Comparison of ENCODE assay signal across 7 cellular contexts in genomic region chr1:54800041-54800898, GRCh38. TPM values are rescaled to one million over a fixed set of nuclear protein-coding genes. Genes with fewer than 3 reads are reported as not detected.
DNase-seq lines count a peak whose midpoint lies in the region; ATAC-seq, FAIRE-seq and TF ChIP-seq lines count a peak whose summit lies in the region.

No MANE protein-coding gene starts in this region.

- H3K27ac Mint-ChIP-seq in activated T-helper 1 cell treated with anti-CD3 and anti-CD28 coated beads, Interleukin-12 subunit alpha, Interleukin-12 subunit beta, Interleukin-2, Interleukin-4 antibody, amounts not matched to agents 30 ng/mL and 10 ng/mL and 1 ng/mL, durations not matched to agents 14 hours and 24 hours and 36 hours = peak overlapping the region; percentile 80

- intact Hi-C loops in activated T-helper 1 cell treated with anti-CD3 and anti-CD28 coated beads, Interleukin-12 subunit alpha, Interleukin-12 subunit beta, Interleukin-2, Interleukin-4 antibody, amounts not matched to agents 30 ng/mL and 10 ng/mL and 1 ng/mL, durations not matched to agents 14 hours and 24 hours and 36 hours (cut with micrococcal nuclease) = loop anchor here (5.0 to 10.0 kb wide), 2 partner anchors 513 to 595 kb away; partner anchors contain the start of genes CYB5RL and MRPL37
- intact Hi-C loops in kidney (cut with DNase I) = no loop called here

- peaks cover 63% of the 10 kb centered on the region for H3K4me1 Mint-ChIP-seq in activated T-helper 1 cell treated with anti-CD3 and anti-CD28 coated beads, Interleukin-12 subunit alpha, Interleukin-12 subunit beta, Interleukin-2, Interleukin-4 antibody, amounts not matched to agents 30 ng/mL and 10 ng/mL and 1 ng/mL, durations not matched to agents 14 hours and 24 hours and 36 hours (ENCODE audit: low read depth)

- H3K4me3 Mint-ChIP-seq in activated T-helper 1 cell treated with anti-CD3 and anti-CD28 coated beads, Interleukin-12 subunit alpha, Interleukin-12 subunit beta, Interleukin-2, Interleukin-4 antibody, amounts not matched to agents 30 ng/mL and 10 ng/mL and 1 ng/mL, durations not matched to agents 14 hours and 24 hours and 36 hours = peak overlapping the region; percentile 85

- H3K27me3 Mint-ChIP-seq in activated T-helper 1 cell treated with anti-CD3 and anti-CD28 coated beads, Interleukin-12 subunit alpha, Interleukin-12 subunit beta, Interleukin-2, Interleukin-4 antibody, amounts not matched to agents 30 ng/mL and 10 ng/mL and 1 ng/mL, durations not matched to agents 14 hours and 24 hours and 36 hours (ENCODE audit: insufficient read depth) = no peaks in the 10 kb centered on the region

- peak; percentile 57 for DNase-seq in H7
- DNase-seq in activated T-helper 1 cell treated with anti-CD3 and anti-CD28 coated beads, Interleukin-12 subunit alpha, Interleukin-12 subunit beta, Interleukin-2, Interleukin-4 antibody, amounts not matched to agents 30 ng/mL and 10 ng/mL and 1 ng/mL, durations not matched to agents 14 hours and 24 hours and 36 hours (ENCODE audit: low spot score) = no peak
- no peak for DNase-seq in kidney
- DNase-seq in NCI-H1930 (lab: John Stamatoyannopoulos, UW) = no peak
- DNase-seq in WERI-Rb-1 = no peak

- TF ChIP-seq CTCF in kidney (IDR thresholded peaks at IDR 0.05; ENCODE audit: borderline replicate concordance, extremely low read depth, insufficient read depth) (no peak), WERI-Rb-1 (IDR thresholded peaks at IDR 0.05; ENCODE audit: low read depth, low read length) (no peak)

- peaks cover 26 to 29% of the 10 kb centered on the region in 2 donors for H3K4me1 ChIP-seq in kidney (ENCODE audit: control insufficient read depth in 1 of 2, insufficient read depth in 1 of 2, low read depth in 1 of 2, low read length in 2 of 2)

- H3K4me3 ChIP-seq in H7 (ENCODE audit: insufficient read depth, low read depth, low read length) = peak overlapping the region; percentile 38
- H3K4me3 ChIP-seq in kidney (ENCODE audit: low read length in 2 of 2) = peak overlapping the region; percentile 7 to 69
- peak overlapping the region; percentile 49 to 61 (median 53) for H3K4me3 ChIP-seq in skin epidermis
- H3K4me3 ChIP-seq in WERI-Rb-1 (ENCODE audit: low read depth, low read length) = no peak overlapping the region

- peak overlapping the region in 1 of 2 donors; percentile 40 for H3K9ac ChIP-seq in kidney (ENCODE audit: low read length in 2 of 2)

- ATAC-seq in HG02870 (IDR thresholded peaks at IDR 0.05; ENCODE audit: unreplicated experiment) = no peak

- H3K36me3 ChIP-seq in H7 (replicated peaks; ENCODE audit: control insufficient read depth, insufficient read depth, low read length) (no peaks in the 10 kb centered on the region), kidney (ENCODE audit: control insufficient read depth in 1 of 2, insufficient read depth in 2 of 2, low read length in 2 of 2) (no peaks in the 10 kb centered on the region), WERI-Rb-1 (no peaks in the 10 kb centered on the region)

- H3K27me3 ChIP-seq in H7 (ENCODE audit: control insufficient read depth, insufficient read depth, low read length) (peaks cover 20% of the 10 kb centered on the region), WERI-Rb-1 (ENCODE audit: insufficient read depth, low read depth, severe bottlenecking) (no peaks in the 10 kb centered on the region)

- H3K9me3 ChIP-seq in kidney (ENCODE audit: control insufficient read depth in 1 of 2, low read length in 2 of 2) = no peaks in the 10 kb centered on the region
- no peaks in the 10 kb centered on the region for H3K9me3 ChIP-seq in WERI-Rb-1 (ENCODE audit: severe bottlenecking)

- no peak for FAIRE-seq in kidney (lab: Jason Lieb, UNC)

- H3K9me3 Mint-ChIP-seq in activated T-helper 1 cell treated with anti-CD3 and anti-CD28 coated beads, Interleukin-12 subunit alpha, Interleukin-12 subunit beta, Interleukin-2, Interleukin-4 antibody, amounts not matched to agents 30 ng/mL and 10 ng/mL and 1 ng/mL, durations not matched to agents 14 hours and 24 hours and 36 hours = no peaks in the 10 kb centered on the region

- H3K36me3 Mint-ChIP-seq in activated T-helper 1 cell treated with anti-CD3 and anti-CD28 coated beads, Interleukin-12 subunit alpha, Interleukin-12 subunit beta, Interleukin-2, Interleukin-4 antibody, amounts not matched to agents 30 ng/mL and 10 ng/mL and 1 ng/mL, durations not matched to agents 14 hours and 24 hours and 36 hours (ENCODE audit: low read depth) = peaks cover 2% of the 10 kb centered on the region

- H3K27ac ChIP-seq in kidney (ENCODE audit: low read depth in 2 of 2, low read length in 2 of 2) (no peak overlapping the region), skin epidermis (peak overlapping the region; percentile 45 to 94 (median 82)), WERI-Rb-1 (no peak overlapping the region)

RNA-seq across cellular contexts. Expression of gene TTC22, which starts 0.9 kb away (rescaled TPM):
- total RNA-seq in H7 (2014; rRNA removed; shearing (Covaris generic)) = 0.92 and 1.2 TPM in 2 replicates
- 2.2 and 2.3 TPM in 2 replicates for total RNA-seq in activated T-helper 1 cell treated with anti-CD3 and anti-CD28 coated beads, Interleukin-12 subunit alpha, Interleukin-12 subunit beta, Interleukin-2, Interleukin-4 antibody, amounts not matched to agents 30 ng/mL and 10 ng/mL and 1 ng/mL, durations not matched to agents 14 hours and 24 hours and 36 hours
- total RNA-seq in kidney = 16.5 TPM
- polyA plus RNA-seq in kidney (ENCODE audit: insufficient read depth, low read depth, low replicate concordance) = 9.6 TPM

RNA-seq across cellular contexts. Expression of gene PARS2, which starts 35.9 kb away (rescaled TPM):
- 25.2 and 27.9 TPM in 2 replicates for total RNA-seq in H7 (2014; rRNA removed; shearing (Covaris generic))
- 5.9 and 6.7 TPM in 2 replicates for total RNA-seq in activated T-helper 1 cell treated with anti-CD3 and anti-CD28 coated beads, Interleukin-12 subunit alpha, Interleukin-12 subunit beta, Interleukin-2, Interleukin-4 antibody, amounts not matched to agents 30 ng/mL and 10 ng/mL and 1 ng/mL, durations not matched to agents 14 hours and 24 hours and 36 hours
- 7.1 TPM for total RNA-seq in kidney
- polyA plus RNA-seq in kidney (ENCODE audit: insufficient read depth, low read depth, low replicate concordance) = 7.2 TPM

Comparison
In these comparisons a context has a peak if more than half of its experiments do, and no peak if none do; other contexts are left out.
1. H3K27ac ChIP-seq: peak in skin epidermis (21 of 21); none in kidney (0 of 2) and WERI-Rb-1 (single experiment).